14 cellular contexts compared by ENCODE assay signal in genomic region chr7:26532490-26532889, GRCh38.
DNase-seq lines count a peak whose midpoint lies in the region; ATAC-seq and TF ChIP-seq lines count a peak whose summit lies in the region.
"Had no signal": no experiment of that assay in that cellular context is flagged by ENCODE, and none has a peak within 500 bp of the region (broad histone marks: within the 10 kb centered on the region; RNA-seq: fewer than 3 reads in every experiment).

No MANE protein-coding gene starts in this region.

- H3K4me2 ChIP-seq in SK-N-SH, result no peak overlapping the region
- H3K4me2 ChIP-seq: BLaER1 treated with 17β-estradiol and CSF1 and Interleukin-3, amounts not matched to agents 10 nM and 100 nM had no signal

- DNase-seq in NCI-H146 (lab: John Stamatoyannopoulos, UW) (peak; percentile 24), NCI-H146 treated with DMSO at 0.1 percent for 48 hours (lab: John Stamatoyannopoulos, UW; ENCODE audit: unreplicated experiment) (no peak), SK-N-SH (no peak), SK-N-DZ (ENCODE audit: low spot score) (peak; percentile 56), upper lobe of left lung (no peak), NOMO-1 (lab: John Stamatoyannopoulos, UW; ENCODE audit: unreplicated experiment in 2 of 2) (no peak)
- DNase-seq: 8988T; CD4-positive, CD25-positive, alpha-beta regulatory T cell; DMS79; GOT3; H9 had no signal

- no peaks in the 10 kb centered on the region for H3F3A ChIP-seq in SK-N-SH (replicated peaks; ENCODE audit: insufficient read depth)

- POLR2A ChIA-PET in SK-N-SH (lab: Yijun Ruan, JAX), result no interaction called here

- ATAC-seq in SK-N-SH treated with all-trans-retinoic acid at 6 μM for 48 hours (no peak), upper lobe of left lung (ENCODE audit: low FRiP score in 2 of 2) (no peak)

- no peaks in the 10 kb centered on the region for H4K20me1 ChIP-seq in SK-N-SH (ENCODE audit: insufficient read depth)
- H4K20me1 ChIP-seq: BLaER1 treated with 17β-estradiol and CSF1 and Interleukin-3, amounts not matched to agents 10 nM and 100 nM had no signal

- H3K9me2 ChIP-seq in SK-N-SH, result no peaks in the 10 kb centered on the region

- WGBS in SK-N-SH (ENCODE audit: low lambda C conversion rate), result 13% methylated on average over 1 of the region's 1 CpG
- 90 to 91% methylated on average over 1 of the region's 1 CpG for WGBS in upper lobe of left lung, 2 donors

- CTCF ChIA-PET in SK-N-SH (lab: Yijun Ruan, JAX), result interaction anchor here (0.7 to 6.1 kb wide), 10 partner anchors 9 to 155 kb away, joined by 3 to 27 read pairs (median 4); no protein-coding TSS in a partner anchor

- H3K27me3 ChIP-seq in SK-N-SH (ENCODE audit: insufficient read depth), result no peaks in the 10 kb centered on the region
- no peaks in the 10 kb centered on the region for H3K27me3 ChIP-seq in upper lobe of left lung
- H3K27me3 ChIP-seq: BLaER1 treated with 17β-estradiol and CSF1 and Interleukin-3, amounts not matched to agents 10 nM and 100 nM had no signal

- no peak for TF ChIP-seq RAD21 in SK-N-SH (IDR thresholded peaks at IDR 0.05; ENCODE audit: low read length)

- no peaks in the 10 kb centered on the region for H3K9me3 ChIP-seq in SK-N-SH
- H3K9me3 ChIP-seq in upper lobe of left lung, result no peaks in the 10 kb centered on the region
- H3K9me3 ChIP-seq: BLaER1 treated with 17β-estradiol and CSF1 and Interleukin-3, amounts not matched to agents 10 nM and 100 nM had no signal

- H2AFZ ChIP-seq in SK-N-SH (ENCODE audit: low read depth), result no peak overlapping the region

- TF ChIP-seq EP300 in SK-N-SH (IDR thresholded peaks at IDR 0.05; ENCODE audit: borderline replicate concordance in 1 of 2, low read depth in 1 of 2, low read length in 1 of 2), result peak in 1 of 2 experiments; percentile 51; a peak in 1 of 4 replicates
- no peak for TF ChIP-seq EP300 in upper lobe of left lung (IDR thresholded peaks at IDR 0.05)

- H3K4me3 ChIP-seq in SK-N-SH (ENCODE audit: low read depth in 2 of 2, low read length in 1 of 2) (no peak overlapping the region), upper lobe of left lung (no peak overlapping the region)
- H3K4me3 ChIP-seq: BLaER1 treated with 17β-estradiol and CSF1 and Interleukin-3, amounts not matched to agents 10 nM and 100 nM; GM12878 had no signal

- H3K27ac ChIP-seq in SK-N-SH (ENCODE audit: low read depth in 2 of 2, low read length in 1 of 2) (peak overlapping the region in 1 of 2 experiments; percentile 39; a peak in 2 of 4 replicates), upper lobe of left lung (no peak overlapping the region)
- H3K27ac ChIP-seq: BLaER1 treated with 17β-estradiol and CSF1 and Interleukin-3, amounts not matched to agents 10 nM and 100 nM had no signal

- no peaks in the 10 kb centered on the region for H3K79me2 ChIP-seq in SK-N-SH (ENCODE audit: insufficient read depth)

- H3K36me3 ChIP-seq in SK-N-SH (replicated peaks in 1 of 2; ENCODE audit: control insufficient read depth in 1 of 2, insufficient read depth in 2 of 2, low read length in 1 of 2) (no peaks in the 10 kb centered on the region), upper lobe of left lung (no peaks in the 10 kb centered on the region)
- H3K36me3 ChIP-seq: BLaER1 treated with 17β-estradiol and CSF1 and Interleukin-3, amounts not matched to agents 10 nM and 100 nM had no signal

- TF ChIP-seq POLR2A in upper lobe of left lung (IDR thresholded peaks at IDR 0.05), result no peak

- no peak overlapping the region for H3K9ac ChIP-seq in SK-N-SH
- H3K9ac ChIP-seq: BLaER1 treated with 17β-estradiol and CSF1 and Interleukin-3, amounts not matched to agents 10 nM and 100 nM had no signal

- TF ChIP-seq CTCF in SK-N-SH (IDR thresholded peaks at IDR 0.05) (no peak), upper lobe of left lung (IDR thresholded peaks at IDR 0.05) (no peak)

- H3K4me1 ChIP-seq in SK-N-SH (ENCODE audit: control insufficient read depth in 1 of 2, insufficient read depth in 2 of 2, low read depth in 1 of 2, low read length in 1 of 2), result peaks cover 0 to 24% of the 10 kb centered on the region in 2 experiments; a peak in 2 of 4 replicates
- no peaks in the 10 kb centered on the region for H3K4me1 ChIP-seq in upper lobe of left lung
- H3K4me1 ChIP-seq: BLaER1 treated with 17β-estradiol and CSF1 and Interleukin-3, amounts not matched to agents 10 nM and 100 nM had no signal

TF ChIP-seq in SK-N-SH, 30 proteins besides CTCF, POLR2A, EP300 and RAD21:
- TF ChIP-seq FOXJ3 (CRISPR knock-in tag; IDR thresholded peaks at IDR 0.05) (0 out of 2 replicates have a peak, but pooled peaks have one; percentile 56), SIN3A (IDR thresholded peaks at IDR 0.05; ENCODE audit: borderline replicate concordance, low read depth, low read length) (no peak)

TF ChIP-seq in SK-N-SH treated with all-trans-retinoic acid at 6 μM for 48 hours, 23 proteins besides CTCF, POLR2A, EP300 and RAD21 (continues in another document):
- TF ChIP-seq POU6F1 (CRISPR knock-in tag; IDR thresholded peaks at IDR 0.05; ENCODE audit: borderline replicate concordance, low read depth), result no peak
- no peak for TF ChIP-seq ISL1 (CRISPR knock-in tag; IDR thresholded peaks at IDR 0.05)
- TF ChIP-seq CREB5 (CRISPR knock-in tag; IDR thresholded peaks at IDR 0.05; ENCODE audit: low read depth), result no peak
- TF ChIP-seq CSDC2 (CRISPR knock-in tag; IDR thresholded peaks at IDR 0.05), result no peak
- no peak for TF ChIP-seq RARB (CRISPR knock-in tag; IDR thresholded peaks at IDR 0.05)
- no peak for TF ChIP-seq TCF4 (CRISPR knock-in tag; IDR thresholded peaks at IDR 0.05; ENCODE audit: borderline replicate concordance)
- no peak for TF ChIP-seq CSRNP3 (CRISPR knock-in tag; IDR thresholded peaks at IDR 0.05)
- TF ChIP-seq PATZ1 (CRISPR knock-in tag; IDR thresholded peaks at IDR 0.05; ENCODE audit: borderline replicate concordance), result no peak
- TF ChIP-seq ZNF565 (CRISPR knock-in tag; conservative IDR thresholded peaks at IDR 0.05; ENCODE audit: low read depth), result no peak

Comparison
In these comparisons a context has a peak if more than half of its experiments do, and no peak if none do; other contexts are left out.
1. DNase-seq: peak in NCI-H146 (single experiment) and SK-N-DZ (single experiment); none in NCI-H146 treated with DMSO at 0.1 percent for 48 hours (single experiment), SK-N-SH (single experiment), upper lobe of left lung (0 of 2) and NOMO-1 (0 of 2).